In genomic region chr7:110130669-110131068, GRCh38 we compare ENCODE assay signal across 10 cellular contexts.
DNase-seq lines count a peak whose midpoint lies in the region; TF ChIP-seq lines count a peak whose summit lies in the region.
"Had no signal": no experiment of that assay in that cellular context is flagged by ENCODE, and none has a peak within 500 bp of the region (broad histone marks: within the 10 kb centered on the region; RNA-seq: fewer than 3 reads in every experiment).

No MANE protein-coding gene starts in this region.

- H3K9me3 Mint-ChIP-seq in osteocyte (ENCODE audit: unreplicated experiment): no peaks in the 10 kb centered on the region
- H3K9me3 Mint-ChIP-seq: activated T-cell treated with anti-CD3 and anti-CD28 coated beads, Interleukin-2, amount 50 U/mL, for 24 hours had no signal

- no peaks in the 10 kb centered on the region for H3K27me3 Mint-ChIP-seq in osteocyte (ENCODE audit: unreplicated experiment)
- H3K27me3 Mint-ChIP-seq: activated T-cell treated with anti-CD3 and anti-CD28 coated beads, Interleukin-2, amount 50 U/mL, for 24 hours had no signal

- peaks cover 2% of the 10 kb centered on the region for H3K4me1 Mint-ChIP-seq in osteocyte (ENCODE audit: unreplicated experiment)

- no peaks in the 10 kb centered on the region for H3K36me3 Mint-ChIP-seq in osteocyte (ENCODE audit: unreplicated experiment)

- DNase-seq in EL (peak; percentile 1), NCI-H146 treated with DMSO at 0.1 percent for 48 hours (lab: John Stamatoyannopoulos, UW; ENCODE audit: unreplicated experiment) (peak; percentile 2), osteocyte (ENCODE audit: extremely low spot score, unreplicated experiment) (no peak), foreskin melanocyte (no peak), hippocampal formation (lab: John Stamatoyannopoulos, UW) (no peak), SK-N-DZ (ENCODE audit: low spot score) (no peak)
- DNase-seq: activated T-cell treated with anti-CD3 and anti-CD28 coated beads, Interleukin-2, amount 50 U/mL, for 24 hours; cortex of kidney; esophagus squamous epithelium had no signal

- peak; percentile 77 for TF ChIP-seq CTCF in VCaP (conservative IDR thresholded peaks at IDR 0.05)
- TF ChIP-seq CTCF in osteocyte (IDR thresholded peaks at IDR 0.05): peak; percentile 41

- no peak overlapping the region for H3K4me3 Mint-ChIP-seq in osteocyte (ENCODE audit: unreplicated experiment)
- H3K4me3 Mint-ChIP-seq: activated T-cell treated with anti-CD3 and anti-CD28 coated beads, Interleukin-2, amount 50 U/mL, for 24 hours had no signal

- no peak overlapping the region for H3K27ac Mint-ChIP-seq in osteocyte (ENCODE audit: unreplicated experiment)
- H3K27ac Mint-ChIP-seq: activated T-cell treated with anti-CD3 and anti-CD28 coated beads, Interleukin-2, amount 50 U/mL, for 24 hours had no signal

- no peak overlapping the region for H3K27ac ChIP-seq in VCaP
- H3K27ac ChIP-seq: esophagus squamous epithelium had no signal

Comparison
In these comparisons a context has a peak if more than half of its experiments do, and no peak if none do; other contexts are left out.
1. DNase-seq: peak in EL (single experiment) and NCI-H146 treated with DMSO at 0.1 percent for 48 hours (single experiment); none in osteocyte (single experiment), foreskin melanocyte (single experiment), hippocampal formation (0 of 2) and SK-N-DZ (single experiment).